Comparison of ENCODE assay signal across 9 cellular contexts in the genomic region with DNA sequence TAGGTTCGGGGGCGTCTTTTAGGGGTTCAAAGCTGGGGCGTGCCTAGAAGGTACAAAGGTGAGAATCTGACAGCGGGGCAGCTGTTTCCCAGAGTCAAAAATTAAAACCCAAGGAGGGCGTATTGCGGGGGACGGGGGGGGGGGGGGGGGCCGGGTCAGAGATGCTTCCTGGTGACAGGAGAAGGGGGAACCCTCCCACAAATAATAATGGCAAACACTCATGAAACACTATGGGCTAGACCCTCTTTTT. TPM values are rescaled to one million over a fixed set of nuclear protein-coding genes. Genes with fewer than 3 reads are reported as not detected.
DNase-seq lines count a peak whose midpoint lies in the region; ATAC-seq and TF ChIP-seq lines count a peak whose summit lies in the region.
"Had no signal": no experiment of that assay in that cellular context is flagged by ENCODE, and none has a peak within 500 bp of the region (broad histone marks: within the 10 kb centered on the region; RNA-seq: fewer than 3 reads in every experiment).

No MANE protein-coding gene starts in this region.

- H3K4me3 Mint-ChIP-seq in CD8-positive, alpha-beta memory T cell: peak overlapping the region; percentile 88 to 100 (median 96)

- BruUV-seq in Panc1 (replicated peaks; lab: Mats Ljungman, UMichigan): no TSS peak

- H3K4me1 Mint-ChIP-seq in CD8-positive, alpha-beta memory T cell: peaks cover 32 to 69% (median 51%) of the 10 kb centered on the region in 3 donors

- H3K9me3 Mint-ChIP-seq in CD8-positive, alpha-beta memory T cell: no peaks in the 10 kb centered on the region

- H3K4me1 ChIP-seq in CD8-positive, alpha-beta memory T cell (ENCODE audit: insufficient read depth, low read length): peaks cover 3% of the 10 kb centered on the region
- H3K4me1 ChIP-seq in Panc1 (ENCODE audit: control insufficient read depth, insufficient read depth, low read length): peaks cover 51% of the 10 kb centered on the region
- peaks cover 15% of the 10 kb centered on the region for H3K4me1 ChIP-seq in ovary (ENCODE audit: insufficient read depth)

- in situ Hi-C loops in Panc1 (cut with HindIII; ENCODE audit: low pct_unique_long_range_greater_than_20kb, low sequenced_read_pairs): no loop called here

- TF ChIP-seq CTCF in Panc1 (IDR thresholded peaks at IDR 0.05) (no peak), epithelial cell of proximal tubule (conservative IDR thresholded peaks at IDR 0.05; ENCODE audit: low read depth, low read length) (no peak), ovary (IDR thresholded peaks at IDR 0.05) (no peak)

- TF ChIP-seq POLR2A in ovary (IDR thresholded peaks at IDR 0.05): no peak

- peak overlapping the region; percentile 95 for H3K4me3 ChIP-seq in CD8-positive, alpha-beta memory T cell (ENCODE audit: low read length)
- H3K4me3 ChIP-seq in Panc1 (ENCODE audit: low read depth in 2 of 2, low read length in 2 of 2) (peak overlapping the region; percentile 63 to 90), epithelial cell of proximal tubule (ENCODE audit: low read depth, low read length) (peak overlapping the region; percentile 97), ovary (peak overlapping the region; percentile 86)

- no peaks in the 10 kb centered on the region for H3K36me3 ChIP-seq in CD8-positive, alpha-beta memory T cell (ENCODE audit: insufficient read depth, low read length)
- H3K36me3 ChIP-seq in Panc1 (ENCODE audit: control insufficient read depth, insufficient read depth, low read length) (no peaks in the 10 kb centered on the region), ovary (no peaks in the 10 kb centered on the region)

- intact Hi-C loops in Panc1 (cut with micrococcal nuclease; ENCODE audit: unreplicated experiment): no loop called here
- intact Hi-C loops in ovary (cut with DNase I): loop anchor here in 1 of 4 donors (1.0 to 5.0 kb wide), 2 partner anchors 198 to 216 kb away; partner anchors contain the start of gene SAMD4B

- H3K9me3 ChIP-seq in CD8-positive, alpha-beta memory T cell (ENCODE audit: low read length): no peaks in the 10 kb centered on the region
- H3K9me3 ChIP-seq in Panc1 (ENCODE audit: control insufficient read depth, insufficient read depth, low read depth, low read length): no peaks in the 10 kb centered on the region
- no peaks in the 10 kb centered on the region for H3K9me3 ChIP-seq in ovary

- WGBS in ovary, 3 donors: 1 to 4% (median 1%) methylated on average over 7 to 8 of the region's 8 CpGs

- POLR2A ChIA-PET in CD8-positive, alpha-beta memory T cell (lab: Charles Lee): interaction anchor here (0.6 kb wide), 1 partner anchor 11 kb away, joined by 3 read pairs; no protein-coding TSS in a partner anchor
- POLR2A ChIA-PET in Panc1 (lab: Charles Lee): interaction anchor here (0.5 to 0.7 kb wide), 4 partner anchors 13 to 217 kb away, joined by 4 to 10 read pairs (median 8); partner anchors contain the start of gene FBXO27

- no peak for DNase-seq in CD8-positive, alpha-beta memory T cell
- DNase-seq in Panc1 (ENCODE audit: low read depth, low spot score) (no peak), epithelial cell of proximal tubule (ENCODE audit: low read depth) (no peak), ovary (no peak), RPMI8226 (no peak), MV-4-11 (lab: John Stamatoyannopoulos, UW) (no peak)
- no peak for DNase-seq in central memory CD4-positive, alpha-beta T cell
- DNase-seq: SIG-M5 had no signal

- peak overlapping the region; percentile 89 to 100 (median 98) for H3K27ac Mint-ChIP-seq in CD8-positive, alpha-beta memory T cell

- H3K27ac ChIP-seq in CD8-positive, alpha-beta memory T cell (ENCODE audit: low read depth, low read length): peak overlapping the region; percentile 74
- H3K27ac ChIP-seq in Panc1 (ENCODE audit: low read length) (peak overlapping the region; percentile 89), ovary (peak overlapping the region; percentile 62 to 78)

- CTCF ChIA-PET in CD8-positive, alpha-beta memory T cell (lab: Charles Lee): interaction anchor here (0.8 kb wide), 1 partner anchor 10 kb away, joined by 3 read pairs; no protein-coding TSS in a partner anchor
- CTCF ChIA-PET in Panc1 (lab: Charles Lee): interaction anchor here (0.6 to 0.7 kb wide), 2 partner anchors 10 to 12 kb away, joined by 5 to 13 read pairs; no protein-coding TSS in a partner anchor

- no peak for ATAC-seq in Panc1
- ATAC-seq in HG03439 (IDR thresholded peaks at IDR 0.05; ENCODE audit: unreplicated experiment): no peak

- no peak for TF ChIP-seq EP300 in ovary (IDR thresholded peaks at IDR 0.05)

- peaks cover 0 to 3% (median 0%) of the 10 kb centered on the region in 3 donors for H3K36me3 Mint-ChIP-seq in CD8-positive, alpha-beta memory T cell

- no peaks in the 10 kb centered on the region for H3K27me3 ChIP-seq in CD8-positive, alpha-beta memory T cell (ENCODE audit: insufficient read depth, low read length, poor library complexity, severe bottlenecking)
- H3K27me3 ChIP-seq in Panc1 (ENCODE audit: control insufficient read depth, insufficient read depth, low read length) (no peaks in the 10 kb centered on the region), ovary (no peaks in the 10 kb centered on the region)

- H3K27me3 Mint-ChIP-seq in CD8-positive, alpha-beta memory T cell: peaks cover 0 to 7% of the 10 kb centered on the region in 2 donors

RNA-seq across cellular contexts. Expression of gene PAK4, which starts 0.7 kb away (rescaled TPM):
- total RNA-seq in CD8-positive, alpha-beta memory T cell: 10 to 100 TPM; 21.3 to 21.8 TPM
- polyA plus RNA-seq in CD8-positive, alpha-beta memory T cell: 1.8 TPM
- 311 TPM for total RNA-seq in Panc1 (2021; ENCODE audit: unreplicated experiment)
- polyA plus RNA-seq in Panc1 (2012; ENCODE audit: insufficient read length): 362 TPM
- total RNA-seq in epithelial cell of proximal tubule: 24.7 and 27.5 TPM in 2 replicates
- total RNA-seq in ovary: 10 to 100 TPM; 10.4 to 62.2 (median 35.4) TPM
- polyA plus RNA-seq in ovary: 10 to 100 TPM; 11.6 to 35.7 TPM

RNA-seq across cellular contexts. Expression of gene ACP7, which starts 42.1 kb away (rescaled TPM):
- not detected for total RNA-seq in CD8-positive, alpha-beta memory T cell
- 0.22 TPM for polyA plus RNA-seq in CD8-positive, alpha-beta memory T cell
- total RNA-seq in Panc1 (2021; ENCODE audit: unreplicated experiment) (10.3 TPM), epithelial cell of proximal tubule (0.22 and 0.23 TPM in 2 replicates), ovary (not detected)
- polyA plus RNA-seq in Panc1 (2012; ENCODE audit: insufficient read length): 8.1 TPM
- polyA plus RNA-seq in ovary: not detected
